ENCODE assay signal across 18 cellular contexts in the genomic region with DNA sequence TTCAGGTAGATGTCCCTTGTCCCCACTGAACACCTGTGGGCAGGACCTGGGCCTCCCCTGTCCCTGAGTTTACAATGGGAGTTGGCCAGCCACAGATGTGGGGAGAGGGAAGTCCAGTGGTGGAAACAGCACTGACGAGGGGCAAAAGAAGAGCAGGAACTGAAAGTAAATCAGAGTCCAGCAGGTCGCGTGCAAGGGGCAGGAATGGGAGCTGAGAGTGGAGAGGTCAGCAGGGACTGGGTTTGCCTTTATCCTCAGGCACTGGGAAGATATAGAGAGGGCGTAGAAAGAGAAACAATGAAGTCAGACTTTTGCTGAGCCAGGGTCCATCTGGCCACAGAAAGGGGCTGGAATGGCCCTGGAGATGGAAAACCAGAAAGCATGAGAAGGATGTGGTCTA. TPM values are rescaled to one million over a fixed set of nuclear protein-coding genes. Genes with fewer than 3 reads are reported as not detected.
DNase-seq lines count a peak whose midpoint lies in the region; ATAC-seq lines count a peak whose summit lies in the region.
"Had no signal": no experiment of that assay in that cellular context is flagged by ENCODE, and none has a peak within 500 bp of the region (broad histone marks: within the 10 kb centered on the region; RNA-seq: fewer than 3 reads in every experiment).

No MANE protein-coding gene starts in this region.

- no peak overlapping the region for H3K27ac ChIP-seq in aorta (ENCODE audit: low read depth in 1 of 2, low read length in 2 of 2)
- H3K27ac ChIP-seq: C4-2B, pancreas, testis had no signal

- POLR2A ChIA-PET in activated naive CD8-positive, alpha-beta T cell treated with anti-CD3 and anti-CD28 coated beads, Interleukin-2, amount 10 ng/mL, durations not matched to agents 7 days and 5 days (lab: Charles Lee): no interaction called here

- H3K4me3 ChIP-seq in aorta (ENCODE audit: low read length in 2 of 2): no peak overlapping the region
- H3K4me3 ChIP-seq: pancreas, smooth muscle cell, testis had no signal

- H3K36me3 ChIP-seq in aorta (ENCODE audit: control insufficient read depth in 1 of 2, insufficient read depth in 2 of 2, low read length in 1 of 2): no peaks in the 10 kb centered on the region
- H3K36me3 ChIP-seq: pancreas had no signal

- ATAC-seq in activated naive CD8-positive, alpha-beta T cell treated with anti-CD3 and anti-CD28 coated beads, Interleukin-2, amount 10 ng/mL, durations not matched to agents 7 days and 5 days (ENCODE audit: low read depth): no peak
- ATAC-seq in Right ventricle myocardium superior (ENCODE audit: poor library complexity): peak; percentile 55
- ATAC-seq in aorta (ENCODE audit: low FRiP score): peak; percentile 11

- H3K27me3 ChIP-seq in aorta (ENCODE audit: control insufficient read depth in 1 of 2, insufficient read depth in 2 of 2, low read length in 1 of 2): no peaks in the 10 kb centered on the region
- H3K27me3 ChIP-seq: pancreas, testis had no signal

- 85 to 88% methylated on average over 4 of the region's 4 CpGs for WGBS in aorta, 2 donors

- peak overlapping the region; percentile 28 for H3K4me3 Mint-ChIP-seq in activated naive CD8-positive, alpha-beta T cell treated with anti-CD3 and anti-CD28 coated beads, Interleukin-2, amount 10 ng/mL, durations not matched to agents 7 days and 5 days
- no peak overlapping the region for H3K4me3 Mint-ChIP-seq in activated naive CD8-positive, alpha-beta T cell treated with anti-CD3 and anti-CD28 coated beads for 36 hours
- H3K4me3 Mint-ChIP-seq: activated naive CD4-positive, alpha-beta T cell treated with anti-CD3 and anti-CD28 coated beads for 36 hours had no signal

- H3K9me3 Mint-ChIP-seq in activated naive CD8-positive, alpha-beta T cell treated with anti-CD3 and anti-CD28 coated beads, Interleukin-2, amount 10 ng/mL, durations not matched to agents 7 days and 5 days: no peaks in the 10 kb centered on the region
- no peaks in the 10 kb centered on the region for H3K9me3 Mint-ChIP-seq in activated naive CD8-positive, alpha-beta T cell treated with anti-CD3 and anti-CD28 coated beads for 36 hours
- H3K9me3 Mint-ChIP-seq: activated naive CD4-positive, alpha-beta T cell treated with anti-CD3 and anti-CD28 coated beads for 36 hours had no signal

- no peak overlapping the region for H3K27ac Mint-ChIP-seq in activated naive CD8-positive, alpha-beta T cell treated with anti-CD3 and anti-CD28 coated beads, Interleukin-2, amount 10 ng/mL, durations not matched to agents 7 days and 5 days
- H3K27ac Mint-ChIP-seq in activated naive CD8-positive, alpha-beta T cell treated with anti-CD3 and anti-CD28 coated beads for 36 hours: no peak overlapping the region
- H3K27ac Mint-ChIP-seq: activated naive CD4-positive, alpha-beta T cell treated with anti-CD3 and anti-CD28 coated beads for 36 hours had no signal

- H3K36me3 Mint-ChIP-seq in activated naive CD8-positive, alpha-beta T cell treated with anti-CD3 and anti-CD28 coated beads, Interleukin-2, amount 10 ng/mL, durations not matched to agents 7 days and 5 days: no peaks in the 10 kb centered on the region
- H3K36me3 Mint-ChIP-seq in activated naive CD8-positive, alpha-beta T cell treated with anti-CD3 and anti-CD28 coated beads for 36 hours: no peaks in the 10 kb centered on the region

- peaks cover 5% of the 10 kb centered on the region for H3K27me3 Mint-ChIP-seq in activated naive CD8-positive, alpha-beta T cell treated with anti-CD3 and anti-CD28 coated beads, Interleukin-2, amount 10 ng/mL, durations not matched to agents 7 days and 5 days
- H3K27me3 Mint-ChIP-seq in activated naive CD8-positive, alpha-beta T cell treated with anti-CD3 and anti-CD28 coated beads for 36 hours: no peaks in the 10 kb centered on the region

- no peak for DNase-seq in activated naive CD8-positive, alpha-beta T cell treated with anti-CD3 and anti-CD28 coated beads, Interleukin-2, amount 10 ng/mL, durations not matched to agents 7 days and 5 days
- no peak for DNase-seq in activated naive CD8-positive, alpha-beta T cell treated with anti-CD3 and anti-CD28 coated beads for 36 hours
- DNase-seq in Right ventricle myocardium superior (no peak), midbrain (lab: John Stamatoyannopoulos, UW) (peak; percentile 31), aorta (peak; percentile 61 to 84), AG08396 (ENCODE audit: low spot score) (no peak), NCI-H748 (lab: John Stamatoyannopoulos, UW; ENCODE audit: unreplicated experiment) (no peak), mesenteric fat pad (ENCODE audit: low spot score) (no peak)
- DNase-seq: activated CD4-positive, alpha-beta T cell treated with anti-CD3 and anti-CD28 coated beads for 4 hours; activated naive CD4-positive, alpha-beta T cell treated with anti-CD3 and anti-CD28 coated beads for 36 hours; kidney glomerular epithelial cell; testis had no signal

- intact Hi-C loops in Right ventricle myocardium superior (cut with DNase I) (no loop called here), aorta (cut with DNase I) (no loop called here)

- peaks cover 14% of the 10 kb centered on the region for H3K4me1 Mint-ChIP-seq in activated naive CD8-positive, alpha-beta T cell treated with anti-CD3 and anti-CD28 coated beads, Interleukin-2, amount 10 ng/mL, durations not matched to agents 7 days and 5 days
- no peaks in the 10 kb centered on the region for H3K4me1 Mint-ChIP-seq in activated naive CD8-positive, alpha-beta T cell treated with anti-CD3 and anti-CD28 coated beads for 36 hours

- no peaks in the 10 kb centered on the region for H3K9me3 ChIP-seq in aorta (ENCODE audit: control insufficient read depth, low read length)
- H3K9me3 ChIP-seq: pancreas, testis had no signal

- no peaks in the 10 kb centered on the region for H3K4me1 ChIP-seq in aorta (ENCODE audit: control insufficient read depth in 1 of 2, insufficient read depth in 2 of 2, low read length in 2 of 2)
- H3K4me1 ChIP-seq: pancreas, testis had no signal

RNA-seq across cellular contexts. Expression of gene P2RY6, which starts 8.5 kb away (rescaled TPM):
- total RNA-seq in activated naive CD8-positive, alpha-beta T cell treated with anti-CD3 and anti-CD28 coated beads, Interleukin-2, amount 10 ng/mL, durations not matched to agents 7 days and 5 days: under 1 TPM in 1 of 2 experiments, not detected in 1; 0.44 TPM
- not detected for total RNA-seq in activated naive CD8-positive, alpha-beta T cell treated with anti-CD3 and anti-CD28 coated beads for 36 hours
- total RNA-seq in Right ventricle myocardium superior (2.1 TPM), aorta (10 to 100 TPM in 1 of 2 donors, 1 to 10 TPM in 1; 6.1 to 12.0 TPM), mesenteric fat pad (6.7 TPM)
- 1 to 10 TPM; 2.5 to 4.4 TPM for polyA plus RNA-seq in aorta
- total RNA-seq: activated naive CD4-positive, alpha-beta T cell treated with anti-CD3 and anti-CD28 coated beads for 36 hours; endothelial cell of umbilical vein; fibroblast of villous mesenchyme; MCF 10A had no signal

RNA-seq across cellular contexts. Expression of gene ARHGEF17, which starts 27.5 kb away (rescaled TPM):
- total RNA-seq in activated naive CD8-positive, alpha-beta T cell treated with anti-CD3 and anti-CD28 coated beads, Interleukin-2, amount 10 ng/mL, durations not matched to agents 7 days and 5 days: not detected
- total RNA-seq in activated naive CD8-positive, alpha-beta T cell treated with anti-CD3 and anti-CD28 coated beads for 36 hours: under 1 TPM in 1 of 2 experiments, not detected in 1; 0.08 TPM
- total RNA-seq in Right ventricle myocardium superior: 51.5 TPM
- total RNA-seq in aorta: 100 to 1,000 TPM; 159 to 201 TPM
- 100 to 1,000 TPM in 1 of 2 donors, 10 to 100 TPM in 1; 20.5 to 182 TPM for polyA plus RNA-seq in aorta
- 49.8 TPM for total RNA-seq in mesenteric fat pad

Comparison
In these comparisons a context has a peak if more than half of its experiments do, and no peak if none do; other contexts are left out.
1. DNase-seq: peak in midbrain (single experiment) and aorta (2 of 2); none in activated naive CD8-positive, alpha-beta T cell treated with anti-CD3 and anti-CD28 coated beads, Interleukin-2, amount 10 ng/mL, durations not matched to agents 7 days and 5 days (single experiment), activated naive CD8-positive, alpha-beta T cell treated with anti-CD3 and anti-CD28 coated beads for 36 hours (single experiment), Right ventricle myocardium superior (single experiment), AG08396 (single experiment), NCI-H748 (single experiment) and mesenteric fat pad (single experiment).
2. RNA of gene ARHGEF17, which starts 27.5 kb away (total RNA-seq): 159 to 201 TPM in aorta, 51.5 TPM in Right ventricle myocardium superior (single experiment) and 49.8 TPM in mesenteric fat pad (single experiment); not detected in activated naive CD8-positive, alpha-beta T cell treated with anti-CD3 and anti-CD28 coated beads, Interleukin-2, amount 10 ng/mL, durations not matched to agents 7 days and 5 days and 0.08 TPM in activated naive CD8-positive, alpha-beta T cell treated with anti-CD3 and anti-CD28 coated beads for 36 hours; every median in the first group is over 10 times any median in the second.